Comparison of ENCODE assay signal across 8 cellular contexts in the genomic region with DNA sequence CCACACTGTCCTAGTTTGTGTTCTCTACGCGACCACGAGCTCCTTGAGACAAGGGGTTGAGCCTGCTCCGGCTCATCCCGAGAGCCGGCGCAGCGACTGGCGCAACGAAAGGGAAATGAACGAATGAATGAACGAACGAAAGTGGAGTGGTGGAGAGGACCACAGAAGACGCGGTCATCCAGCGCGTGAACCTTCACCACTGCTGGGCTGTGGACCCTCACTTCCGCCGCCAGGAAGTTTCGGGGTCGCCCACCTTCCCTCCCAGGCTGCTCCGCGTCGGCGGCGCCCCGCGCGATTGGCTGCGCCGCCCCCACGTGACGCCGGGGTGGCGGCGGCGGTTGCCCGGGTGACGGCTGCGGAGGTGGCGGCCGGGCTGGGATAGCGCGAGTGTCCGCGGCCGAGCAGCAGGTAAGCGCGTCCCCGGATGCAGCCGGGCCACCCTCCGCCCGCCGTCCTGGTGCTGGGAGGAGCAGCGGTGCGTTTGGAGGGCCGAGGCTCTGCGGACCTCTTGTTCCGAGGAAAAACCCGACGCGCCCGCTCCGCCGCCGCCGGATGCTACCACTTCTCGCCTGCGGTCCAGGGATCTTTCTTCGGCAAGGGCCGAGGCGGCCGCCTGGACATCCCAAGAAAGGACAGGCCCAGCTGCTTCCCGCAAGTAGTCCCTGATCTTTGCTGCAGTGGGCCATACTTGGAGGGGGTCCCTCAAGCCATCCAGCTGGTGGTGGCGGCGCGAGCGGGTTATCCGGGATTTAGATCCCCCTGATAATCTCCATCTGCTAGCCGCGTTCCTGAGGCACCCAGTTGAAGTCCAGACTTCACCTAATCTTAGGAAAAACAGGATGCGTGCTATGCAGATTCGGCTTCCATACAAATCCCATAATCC. TPM values are rescaled to one million over a fixed set of nuclear protein-coding genes. Genes with fewer than 3 reads are reported as not detected.
DNase-seq lines count a peak whose midpoint lies in the region; ATAC-seq lines count a peak whose summit lies in the region.

Gene ARMC9, plus strand, starts transcription at position 341 of the 883 bp plus-strand sequence. CDS start 7,608 bp downstream, outside the sequence.

- H3K4me1 ChIP-seq in mesodermal cell (ENCODE audit: control insufficient read depth, insufficient read depth, low read length, poor library complexity, severe bottlenecking), result peaks cover 12% of the 10 kb centered on the region

- peak within 1 kb of the TSS; percentile 49 for H3K27ac ChIP-seq in mesodermal cell (ENCODE audit: low read depth, low read length, severe bottlenecking)

- H3K9me3 ChIP-seq in mesodermal cell (ENCODE audit: control insufficient read depth, low read length), result peaks cover 7% of the 10 kb centered on the region

- WGBS in mesodermal cell (ENCODE audit: insufficient coverage in 2 of 2), 2 experiments, result 1% methylated on average over 57 to 79 of the region's 83 CpGs

- ATAC-seq in GM19452 (IDR thresholded peaks at IDR 0.05; ENCODE audit: unreplicated experiment), result peak; percentile 95
- ATAC-seq in HG03565 (IDR thresholded peaks at IDR 0.05; ENCODE audit: unreplicated experiment), result peak; percentile 96

- peak within 1 kb of the TSS; percentile 68 for H3K4me3 ChIP-seq in mesodermal cell (ENCODE audit: extremely low read depth, insufficient read depth, low read length, poor library complexity, severe bottlenecking)

- peaks cover 17% of the 10 kb centered on the region for H3K36me3 ChIP-seq in mesodermal cell (ENCODE audit: control insufficient read depth, insufficient read depth, low read length)

- in situ Hi-C loops in endometrial microvascular endothelial cells (cut with HindIII; ENCODE audit: inconsistent ontology term, low pct_unique_long_range_greater_than_20kb, low sequenced_read_pairs), result no loop called here

- peak; percentile 89 for DNase-seq in COLO668 (lab: John Stamatoyannopoulos, UW; ENCODE audit: unreplicated experiment)
- peak; percentile 33 for DNase-seq in NOMO-1 treated with DMSO at 0.1 percent for 48 hours (lab: John Stamatoyannopoulos, UW; ENCODE audit: unreplicated experiment)
- peak; percentile 5 for DNase-seq in activated CD8-positive, alpha-beta memory T cell treated with anti-CD3 and anti-CD28 coated beads, Interleukin-2, amount 50 U/mL, for 1 hour (ENCODE audit: extremely low read depth)
- DNase-seq in stimulated activated CD8-positive, alpha-beta memory T cell treated with anti-CD3 and anti-CD28 coated beads, Interleukin-15, amount 100 ng/mL, for 1 hour (ENCODE audit: low read depth), result peak; percentile 34

RNA-seq across cellular contexts. Expression of gene ARMC9, which starts in this region (rescaled TPM):
- total RNA-seq in endometrial microvascular endothelial cells (ENCODE audit: inconsistent ontology term), result 76.7 TPM
- 38.2 TPM for polyA plus RNA-seq in mesodermal cell (2013, experiment 1 of 2)
- polyA plus RNA-seq in mesodermal cell (2013, experiment 2 of 2), result 34.0 TPM

Comparison
In these comparisons a context has a peak if more than half of its experiments do, and no peak if none do; other contexts are left out.
1. Peak in every context shown above with its lines: DNase-seq, ATAC-seq, H3K4me3 ChIP-seq and H3K27ac ChIP-seq.
2. DNase-seq: peak in every context shown above with its lines; median percentile 89 in COLO668; 34 in stimulated activated CD8-positive, alpha-beta memory T cell treated with anti-CD3 and anti-CD28 coated beads, Interleukin-15, amount 100 ng/mL, for 1 hour; 33 in NOMO-1 treated with DMSO at 0.1 percent for 48 hours; 5 in activated CD8-positive, alpha-beta memory T cell treated with anti-CD3 and anti-CD28 coated beads, Interleukin-2, amount 50 U/mL, for 1 hour.